In genomic region chr11:68721075-68721474, GRCh38 we compare ENCODE assay signal across 27 cellular contexts. TPM values are rescaled to one million over a fixed set of nuclear protein-coding genes. Genes with fewer than 3 reads are reported as not detected.
"Had no signal": no experiment of that assay in that cellular context is flagged by ENCODE, and none has a peak within 500 bp of the region (broad histone marks: within the 10 kb centered on the region; RNA-seq: fewer than 3 reads in every experiment).

No MANE protein-coding gene starts in this region.

- H3K27ac ChIP-seq: stomach, suprapubic skin, testis, thoracic aorta, thyroid gland, tibial artery, tibial nerve, transverse colon, upper lobe of left lung, upper lobe of right lung, uterus, vagina had no signal

- H3K4me1 ChIP-seq: stomach, suprapubic skin, testis, thyroid gland, tibial artery, tibial nerve, transverse colon, upper lobe of left lung, upper lobe of right lung, uterus, vagina had no signal

- ATAC-seq: stimulated activated effector memory CD8-positive, alpha-beta T cell treated with anti-CD3 and anti-CD28 coated beads, Interleukin-12 subunit alpha, Interleukin-12 subunit beta, amount 100 ng/mL, for 72 hours; stimulated activated memory B cell treated with anti-CD40 and anti-IgM and Interleukin-4, amounts not matched to agents 10 μg/mL and 1 μg/mL and 100 μg/mL, for 72 hours; stimulated activated naive B cell treated with anti-CD40 and anti-IgM and Interleukin-4, amounts not matched to agents 10 μg/mL and 1 μg/mL and 100 μg/mL, for 72 hours; stimulated activated naive CD8-positive, alpha-beta T cell treated with anti-CD3 and anti-CD28 coated beads, Interleukin-15, amount 100 ng/mL, for 72 hours; stimulated activated naive CD8-positive, alpha-beta T cell treated with anti-CD3 and anti-CD28 coated beads, Interleukin-15, Interleukin-2, amounts not matched to agents 100 U/mL and 50 U/mL, for 24 hours; upper lobe of right lung had no signal

- H3K36me3 ChIP-seq: stomach, suprapubic skin, thoracic aorta, thyroid gland, tibial artery, tibial nerve, transverse colon, upper lobe of left lung, upper lobe of right lung, uterus, vagina had no signal

- H3K4me3 ChIP-seq: stomach, suprapubic skin, testis, thoracic aorta, thyroid gland, tibial artery, tibial nerve, transverse colon, upper lobe of left lung, upper lobe of right lung, uterus, vagina had no signal

- H3K27me3 ChIP-seq: testis, thyroid gland, tibial nerve, transverse colon, upper lobe of left lung, upper lobe of right lung, uterus, vagina had no signal

- DNase-seq: stimulated activated CD4-positive, alpha-beta T cell treated with anti-CD3 and anti-CD28 coated beads, Interleukin-2, amount 100 ng/mL, for 48 hours; stimulated activated CD4-positive, alpha-beta T cell treated with anti-CD3 and anti-CD28 coated beads, Interleukin-4, amount 100 ng/mL, for 1 hour; stimulated activated CD4-positive, alpha-beta T cell treated with anti-CD3 and anti-CD28 coated beads, Interleukin-4, amount 100 ng/mL, for 24 hours; stimulated activated CD4-positive, alpha-beta T cell treated with anti-CD3 and anti-CD28 coated beads, Interleukin-4, amount 100 ng/mL, for 4 hours; stimulated activated CD8-positive, alpha-beta memory T cell treated with anti-CD3 and anti-CD28 coated beads, Interleukin-4, amount 100 ng/mL, for 48 hours; stimulated activated naive B cell treated with anti-CD40 and anti-IgM and Interleukin-4, amounts not matched to agents 10 μg/mL and 1 μg/mL and 100 μg/mL, for 72 hours; stimulated activated naive CD4-positive, alpha-beta T cell; stimulated activated naive CD4-positive, alpha-beta T cell treated with Interleukin-2 at 50 U/mL for 16 hours; stimulated activated naive CD8-positive, alpha-beta T cell treated with anti-CD3 and anti-CD28 coated beads, Interleukin-15, amount 100 ng/mL, for 72 hours; stimulated activated naive CD8-positive, alpha-beta T cell treated with anti-CD3 and anti-CD28 coated beads, Interleukin-15, Interleukin-2, amounts not matched to agents 100 U/mL and 50 U/mL, for 24 hours; stomach; substantia nigra; testis; thyroid gland; tibial artery; transverse colon; trophoblast cell; upper lobe of left lung; upper lobe of right lung; uterus had no signal

- FAIRE-seq: urothelium cell line had no signal

- H3K9me3 ChIP-seq: suprapubic skin, testis, thyroid gland, vagina had no signal

RNA-seq across cellular contexts. Expression of gene GAL, which starts 36.7 kb away (rescaled TPM):
- total RNA-seq: thoracic aorta, upper lobe of right lung had no signal
